ENCODE assay signal across 14 cellular contexts in the genomic region with DNA sequence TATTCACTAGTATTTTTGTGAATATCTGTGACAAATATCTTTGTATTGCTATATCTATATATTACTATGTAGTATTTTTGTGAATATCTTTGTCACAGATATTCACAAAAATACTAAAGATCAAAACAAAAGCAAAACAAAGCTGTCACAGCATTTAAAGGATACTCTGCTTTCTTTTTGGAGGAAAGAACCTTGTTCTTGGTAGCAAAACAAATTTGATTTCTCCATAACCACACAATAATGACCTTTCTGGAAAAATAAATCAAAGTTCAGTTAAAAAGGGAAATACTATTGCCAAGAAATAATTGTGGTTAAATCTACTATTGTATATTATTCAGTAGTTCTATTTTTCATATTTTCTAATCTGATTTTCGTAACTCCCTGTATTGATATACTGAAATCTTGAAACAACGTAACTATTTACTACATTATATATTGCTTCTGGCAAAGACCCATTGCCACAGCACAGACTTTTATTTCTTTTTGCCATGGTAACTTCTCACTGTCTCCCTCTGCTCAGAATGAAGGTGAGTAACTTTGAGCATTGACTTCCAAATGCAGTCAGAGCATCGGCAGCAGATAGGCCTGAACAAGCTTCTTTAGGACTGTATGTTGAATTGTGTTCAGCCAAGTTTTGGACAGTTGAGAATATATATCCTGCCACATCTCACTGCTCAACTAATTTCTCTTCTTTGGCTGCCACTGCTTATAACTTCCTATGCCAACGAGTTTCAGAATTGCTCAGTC.
DNase-seq lines count a peak whose midpoint lies in the region; TF ChIP-seq lines count a peak whose summit lies in the region.
"Had no signal": no experiment of that assay in that cellular context is flagged by ENCODE, and none has a peak within 500 bp of the region (broad histone marks: within the 10 kb centered on the region; RNA-seq: fewer than 3 reads in every experiment).

No MANE protein-coding gene starts in this region.

- no peak for TF ChIP-seq POLR2A in breast epithelium (IDR thresholded peaks at IDR 0.05)

- H3K4me2 ChIP-seq in mammary epithelial cell (ENCODE audit: insufficient read depth, low read depth, low read length) (no peak overlapping the region), osteoblast (ENCODE audit: insufficient read depth, low read length) (no peak overlapping the region), hepatocyte (no peak overlapping the region)

- no peaks in the 10 kb centered on the region for H4K20me1 ChIP-seq in mammary epithelial cell (ENCODE audit: insufficient read depth, low read length)
- H4K20me1 ChIP-seq in osteoblast (ENCODE audit: insufficient read depth, low read length): no peaks in the 10 kb centered on the region
- no peaks in the 10 kb centered on the region for H4K20me1 ChIP-seq in hepatocyte (ENCODE audit: insufficient read depth, poor library complexity, severe bottlenecking)

- dilution Hi-C loops in mammary epithelial cell (cut with HindIII; ENCODE audit: low sequenced_read_pairs): no loop called here

- in situ Hi-C loops in mammary epithelial cell (cut with MboI; ENCODE audit: low sequenced_read_pairs in 2 of 2): no loop called here
- in situ Hi-C loops in astrocyte of the cerebellum (cut with HindIII; ENCODE audit: low sequenced_read_pairs): no loop called here

- H3K79me2 ChIP-seq in mammary epithelial cell (ENCODE audit: insufficient read depth, low read length): no peaks in the 10 kb centered on the region
- H3K79me2 ChIP-seq in osteoblast (ENCODE audit: insufficient read depth, low read length): no peaks in the 10 kb centered on the region
- no peaks in the 10 kb centered on the region for H3K79me2 ChIP-seq in hepatocyte

- no TSS peak for BruUV-seq in mammary epithelial cell (replicated peaks; lab: Mats Ljungman, UMichigan)

- peak overlapping the region; percentile 21 for H2AFZ ChIP-seq in mammary epithelial cell (ENCODE audit: low read depth, low read length)
- H2AFZ ChIP-seq in osteoblast (ENCODE audit: low read length): peak overlapping the region; percentile 16
- H2AFZ ChIP-seq in hepatocyte: no peak overlapping the region

- H3K9ac ChIP-seq in mammary epithelial cell (ENCODE audit: insufficient read depth, low read length): no peak overlapping the region

- H3K9me2 ChIP-seq in hepatocyte (replicated peaks; ENCODE audit: insufficient read depth): no peaks in the 10 kb centered on the region

- H3K9me3 ChIP-seq in mammary epithelial cell (replicated peaks; ENCODE audit: insufficient read depth, low read length) (no peaks in the 10 kb centered on the region), breast epithelium (no peaks in the 10 kb centered on the region), osteoblast (ENCODE audit: low read depth, low read length) (no peaks in the 10 kb centered on the region), hepatocyte (ENCODE audit: low read depth) (no peaks in the 10 kb centered on the region)

- H3K4me1 ChIP-seq in mammary epithelial cell (ENCODE audit: insufficient read depth, low read length): peaks cover 2% of the 10 kb centered on the region
- H3K4me1 ChIP-seq in breast epithelium: no peaks in the 10 kb centered on the region
- no peaks in the 10 kb centered on the region for H3K4me1 ChIP-seq in osteoblast (ENCODE audit: insufficient read depth, low read length)
- H3K4me1 ChIP-seq in hepatocyte (ENCODE audit: insufficient read depth): no peaks in the 10 kb centered on the region

- TF ChIP-seq CTCF in mammary epithelial cell (conservative IDR thresholded peaks at IDR 0.05 in 1 of 2, IDR thresholded peaks at IDR 0.05 in 1 of 2; ENCODE audit: extremely low read depth in 1 of 2, insufficient read depth in 1 of 2, low read depth in 1 of 2, low read length in 2 of 2) (no peak), breast epithelium (IDR thresholded peaks at IDR 0.05) (no peak), astrocyte of the cerebellum (IDR thresholded peaks at IDR 0.05; ENCODE audit: low read depth, low read length, missing control alignments) (no peak), osteoblast (IDR thresholded peaks at IDR 0.05; ENCODE audit: extremely low read depth, low read depth, low read length) (no peak), hepatocyte (IDR thresholded peaks at IDR 0.05; ENCODE audit: poor library complexity) (no peak)

- DNase-seq in mammary epithelial cell: no peak
- DNase-seq in breast epithelium (ENCODE audit: low spot score in 2 of 2): no peak
- peak; percentile 5 for DNase-seq in astrocyte of the cerebellum (ENCODE audit: low read depth)
- DNase-seq in osteoblast (ENCODE audit: insufficient read length, low spot score, missing footprints): no peak
- no peak for DNase-seq in NCI-H187 treated with DMSO at 0.1 percent for 48 hours (lab: John Stamatoyannopoulos, UW)
- DNase-seq in DMS53 treated with DMSO at 0.1 percent for 48 hours (lab: John Stamatoyannopoulos, UW; ENCODE audit: unreplicated experiment): no peak
- no peak for DNase-seq in hepatocyte (ENCODE audit: low spot score)
- DNase-seq: CD8-positive, alpha-beta T cell; COR-L47; DMS153; DND-41; GF-D8; HCEC 1CT had no signal

- H3K27me3 ChIP-seq in mammary epithelial cell (ENCODE audit: insufficient read depth, low read length) (no peaks in the 10 kb centered on the region), breast epithelium (no peaks in the 10 kb centered on the region), osteoblast (ENCODE audit: insufficient read depth, low read length) (no peaks in the 10 kb centered on the region), hepatocyte (no peaks in the 10 kb centered on the region)

- 85% methylated on average over 4 of the region's 4 CpGs for WGBS in mammary epithelial cell (ENCODE audit: low coverage, missing lambda C conversion rate)
- 88% methylated on average over 4 of the region's 4 CpGs for WGBS in hepatocyte (ENCODE audit: low lambda C conversion rate, missing lambda C conversion rate)

- H3K36me3 ChIP-seq in mammary epithelial cell (ENCODE audit: insufficient read depth, low read length): no peaks in the 10 kb centered on the region
- no peaks in the 10 kb centered on the region for H3K36me3 ChIP-seq in breast epithelium
- H3K36me3 ChIP-seq in osteoblast (ENCODE audit: insufficient read depth, low read length): no peaks in the 10 kb centered on the region
- H3K36me3 ChIP-seq in hepatocyte (replicated peaks; ENCODE audit: insufficient read depth, low read depth): no peaks in the 10 kb centered on the region

- intact Hi-C loops in mammary epithelial cell (cut with micrococcal nuclease) (no loop called here), breast epithelium (cut with DNase I; ENCODE audit: low total_unique reads) (no loop called here)

- no peak overlapping the region for H3K4me3 ChIP-seq in mammary epithelial cell (replicated peaks in 1 of 3; ENCODE audit: insufficient read depth in 1 of 3, low read depth in 2 of 3, low read length in 3 of 3)
- H3K4me3 ChIP-seq in breast epithelium: no peak overlapping the region
- no peak overlapping the region for H3K4me3 ChIP-seq in astrocyte of the cerebellum (ENCODE audit: low read depth, low read length)
- H3K4me3 ChIP-seq in osteoblast (ENCODE audit: insufficient read depth, low read length): no peak overlapping the region
- no peak overlapping the region for H3K4me3 ChIP-seq in hepatocyte

- H3K27ac ChIP-seq in mammary epithelial cell (ENCODE audit: insufficient read depth, low read depth, low read length): no peak overlapping the region
- no peak overlapping the region for H3K27ac ChIP-seq in breast epithelium
- no peak overlapping the region for H3K27ac ChIP-seq in osteoblast (ENCODE audit: low read depth, low read length)
- no peak overlapping the region for H3K27ac ChIP-seq in hepatocyte
- H3K27ac ChIP-seq: 22Rv1 had no signal

- CTCF ChIA-PET in mammary epithelial cell (lab: Charles Lee; ENCODE audit: low non-redundant PET): no interaction called here
